ENCODE assay signal across 18 cellular contexts in the genomic region with DNA sequence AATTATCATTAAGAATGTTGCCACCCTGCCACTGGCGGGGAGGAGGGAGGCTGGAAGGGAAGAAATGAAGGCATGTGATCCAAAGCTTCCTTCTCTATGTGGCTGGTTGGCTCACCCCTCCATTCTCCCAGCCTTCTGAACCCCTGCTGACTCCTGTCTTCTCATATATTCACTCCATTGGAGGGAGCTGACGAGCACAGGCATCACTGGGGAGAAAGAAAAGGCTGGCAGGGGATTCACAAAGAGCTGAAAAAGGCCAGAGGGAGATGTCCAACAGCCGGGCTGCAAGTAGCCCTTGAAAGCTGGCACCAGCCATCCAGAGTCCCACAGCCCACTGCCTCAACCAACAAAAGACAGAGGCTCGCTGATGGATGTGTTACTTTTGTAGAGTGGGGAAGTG.
A peak's percentile ranks its signal among the peaks of the same experiment; 100 is the strongest.
DNase-seq lines count a peak whose midpoint lies in the region; TF ChIP-seq lines count a peak whose summit lies in the region.
"Had no signal": no experiment of that assay in that cellular context is flagged by ENCODE, and none has a peak within 500 bp of the region (broad histone marks: within the 10 kb centered on the region; RNA-seq: fewer than 3 reads in every experiment).

No MANE protein-coding gene starts in this region.

- H3K4me3 Mint-ChIP-seq in MCF 10A (ENCODE audit: unreplicated experiment): no peak overlapping the region
- H3K4me3 Mint-ChIP-seq in chondrocyte (ENCODE audit: unreplicated experiment): no peak overlapping the region
- H3K4me3 Mint-ChIP-seq: CD14-positive monocyte had no signal

- no peaks in the 10 kb centered on the region for H3K4me1 Mint-ChIP-seq in MCF 10A (ENCODE audit: insufficient read depth, unreplicated experiment)
- peaks cover 7% of the 10 kb centered on the region for H3K4me1 Mint-ChIP-seq in chondrocyte (ENCODE audit: low read depth)
- H3K4me1 Mint-ChIP-seq: CD14-positive monocyte had no signal

- no peaks in the 10 kb centered on the region for H3K36me3 Mint-ChIP-seq in MCF 10A (ENCODE audit: insufficient read depth, unreplicated experiment)
- H3K36me3 Mint-ChIP-seq in chondrocyte (ENCODE audit: low read depth): no peaks in the 10 kb centered on the region
- H3K36me3 Mint-ChIP-seq: CD14-positive monocyte had no signal

- H3K4me3 ChIP-seq in breast epithelium: no peak overlapping the region
- H3K4me3 ChIP-seq: HAP-1, K562 had no signal

- peaks cover 0 to 50% of the 10 kb centered on the region in 2 donors for H3K27me3 ChIP-seq in breast epithelium

- H3K27me3 Mint-ChIP-seq in MCF 10A (ENCODE audit: insufficient read depth, unreplicated experiment) (peaks cover 74% of the 10 kb centered on the region), chondrocyte (ENCODE audit: low read depth) (peaks cover 3% of the 10 kb centered on the region)

- POLR2A ChIA-PET in MCF 10A (lab: Yijun Ruan, JAX): no interaction called here

- no TSS peak for BruUV-seq in MCF 10A (replicated peaks; lab: Mats Ljungman, UMichigan)

- H3K9me3 Mint-ChIP-seq in MCF 10A (ENCODE audit: unreplicated experiment): no peaks in the 10 kb centered on the region
- peaks cover 16% of the 10 kb centered on the region for H3K9me3 Mint-ChIP-seq in chondrocyte (ENCODE audit: low read depth)

- H3K9me3 ChIP-seq in breast epithelium: peaks cover 0 to 9% of the 10 kb centered on the region in 2 donors
- H3K9me3 ChIP-seq: HAP-1 had no signal

- no peak overlapping the region for H3K27ac Mint-ChIP-seq in MCF 10A (ENCODE audit: low read depth, unreplicated experiment)
- H3K27ac Mint-ChIP-seq in chondrocyte (ENCODE audit: unreplicated experiment): no peak overlapping the region
- H3K27ac Mint-ChIP-seq: CD14-positive monocyte had no signal

- intact Hi-C loops in breast epithelium (cut with DNase I; ENCODE audit: low total_unique reads) (no loop called here), MCF 10A (cut with micrococcal nuclease) (no loop called here)

- TF ChIP-seq CTCF in breast epithelium (IDR thresholded peaks at IDR 0.05) (no peak), MCF 10A (IDR thresholded peaks at IDR 0.05; ENCODE audit: unreplicated experiment) (no peak), chondrocyte (IDR thresholded peaks at IDR 0.05) (no peak)

- TF ChIP-seq POLR2A in breast epithelium (IDR thresholded peaks at IDR 0.05): no peak

- no peak for DNase-seq in breast epithelium (ENCODE audit: low spot score in 2 of 2)
- no peak for DNase-seq in MCF 10A (ENCODE audit: unreplicated experiment)
- peak; percentile 72 for DNase-seq in NCI-H82 (lab: John Stamatoyannopoulos, UW)
- peak; percentile 12 for DNase-seq in medulla oblongata (ENCODE audit: extremely low spot score)
- peak; percentile 54 for DNase-seq in retina
- DNase-seq in mucosa of gallbladder (ENCODE audit: low spot score): no peak
- DNase-seq in chondrocyte (ENCODE audit: low spot score): no peak
- DNase-seq in T-helper 2 cell: no peak
- DNase-seq: DMS79 treated with DMSO at 0.1 percent for 48 hours, NCI-H1105 treated with DMSO at 0.1 percent for 48 hours, NCI-H1694 treated with DMSO at 0.1 percent for 48 hours, NCI-H2081 treated with DMSO at 0.1 percent for 48 hours, NCI-H446, NCI-H748 treated with DMSO at 0.1 percent for 48 hours, SIG-M5 had no signal

- no peaks in the 10 kb centered on the region for H3K36me3 ChIP-seq in breast epithelium
- H3K36me3 ChIP-seq: HAP-1 had no signal

- peak overlapping the region; percentile 32 to 50 for H3K27ac ChIP-seq in breast epithelium

- CTCF ChIA-PET in MCF 10A (lab: Yijun Ruan, JAX): no interaction called here

- no peaks in the 10 kb centered on the region for H3K4me1 ChIP-seq in breast epithelium
- H3K4me1 ChIP-seq: HAP-1 had no signal

Comparison
In these comparisons a context has a peak if more than half of its experiments do, and no peak if none do; other contexts are left out.
1. DNase-seq: peak in NCI-H82 (single experiment), medulla oblongata (single experiment) and retina (single experiment); none in breast epithelium (0 of 2), MCF 10A (single experiment), mucosa of gallbladder (single experiment), chondrocyte (single experiment) and T-helper 2 cell (0 of 5).